ENCODE assay signal across 27 cellular contexts in the genomic region with DNA sequence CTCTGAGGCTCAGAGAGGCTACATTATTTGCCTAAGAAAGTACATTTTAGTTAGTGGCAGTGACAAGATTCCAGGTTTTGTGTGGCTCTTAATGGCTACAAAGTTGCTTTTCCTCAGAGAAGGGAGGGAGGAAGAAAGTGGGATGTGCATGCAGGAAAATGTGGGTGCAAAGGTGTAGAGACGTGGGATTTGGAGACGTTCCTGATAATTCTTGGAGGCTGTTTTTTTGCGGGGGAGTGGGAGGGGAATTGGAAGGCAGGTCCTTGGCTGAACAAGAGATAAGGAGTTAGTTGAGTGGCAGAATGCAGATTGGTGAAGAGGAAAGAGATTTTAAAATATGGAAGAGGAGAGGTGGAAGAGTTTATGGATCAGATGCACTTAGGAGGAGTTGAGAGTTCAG.
"Had no signal": no experiment of that assay in that cellular context is flagged by ENCODE, and none has a peak within 500 bp of the region (broad histone marks: within the 10 kb centered on the region; RNA-seq: fewer than 3 reads in every experiment).

No MANE protein-coding gene starts in this region.

- H3K27ac ChIP-seq: neural progenitor cell, neutrophil, ovary, pancreas, parathyroid adenoma, prostate gland, psoas muscle, right atrium auricular region, right lobe of liver, sigmoid colon, skin epidermis, spleen had no signal

- H3K9me3 Mint-ChIP-seq: naive B cell; naive thymus-derived CD4-positive, alpha-beta T cell; nephron; neural crest cell; neural progenitor cell had no signal

- H3K27ac Mint-ChIP-seq: naive thymus-derived CD4-positive, alpha-beta T cell; naive thymus-derived CD8-positive, alpha-beta T cell; progenitor cell of endocrine pancreas had no signal

- H3K36me3 Mint-ChIP-seq: naive B cell; naive thymus-derived CD4-positive, alpha-beta T cell; naive thymus-derived CD8-positive, alpha-beta T cell; neural progenitor cell had no signal

- H3K9me3 ChIP-seq: neutrophil, ovary, pancreas, prostate gland, psoas muscle, right atrium auricular region, right lobe of liver, sigmoid colon, spleen had no signal

- H3K4me3 ChIP-seq: neural progenitor cell, ovary, pancreas, prostate gland, psoas muscle, right atrium auricular region, right lobe of liver, sigmoid colon, skin epidermis, smooth muscle cell, spleen had no signal

- H3K4me1 Mint-ChIP-seq: naive B cell; naive thymus-derived CD4-positive, alpha-beta T cell; naive thymus-derived CD8-positive, alpha-beta T cell had no signal

- ATAC-seq: naive thymus-derived CD4-positive, alpha-beta T cell; naive thymus-derived CD8-positive, alpha-beta T cell; pancreas; psoas muscle; right cardiac atrium; right lobe of liver; sciatic nerve had no signal

- DNase-seq: naive B cell; naive thymus-derived CD4-positive, alpha-beta T cell; naive thymus-derived CD8-positive, alpha-beta T cell; nucleus accumbens; occipital lobe; ovary; pancreas; psoas muscle; right cardiac atrium; right lobe of liver; sigmoid colon; small intestine; spleen; stimulated activated CD4-positive, alpha-beta T cell treated with anti-CD3 and anti-CD28 coated beads, Interleukin-12 subunit alpha, Interleukin-12 subunit beta, amount 100 ng/mL, for 4 hours; stimulated activated CD4-positive, alpha-beta T cell treated with anti-CD3 and anti-CD28 coated beads, Interleukin-15, amount 100 ng/mL, for 24 hours; stimulated activated CD4-positive, alpha-beta T cell treated with anti-CD3 and anti-CD28 coated beads, Interleukin-1b, Interleukin-23, amount 100 ng/mL, for 48 hours had no signal

- H3K4me1 ChIP-seq: pancreas, parathyroid adenoma, prostate gland, psoas muscle, right atrium auricular region, right lobe of liver, sigmoid colon, spleen had no signal

- H3K4me3 Mint-ChIP-seq: naive B cell; naive thymus-derived CD4-positive, alpha-beta T cell; naive thymus-derived CD8-positive, alpha-beta T cell; neural crest cell; neural progenitor cell had no signal

- H3K36me3 ChIP-seq: neural progenitor cell, neutrophil, ovary, pancreas, prostate gland, right atrium auricular region, right lobe of liver, sigmoid colon, spleen had no signal
